8 cellular contexts compared by ENCODE assay signal in genomic region chr1:28553229-28553930, GRCh38. TPM values are rescaled to one million over a fixed set of nuclear protein-coding genes. Genes with fewer than 3 reads are reported as not detected.
DNase-seq lines count a peak whose midpoint lies in the region; ATAC-seq and TF ChIP-seq lines count a peak whose summit lies in the region.

No MANE protein-coding gene starts in this region.

- H3K27ac ChIP-seq in foreskin keratinocyte: peak overlapping the region; percentile 58

- no peaks in the 10 kb centered on the region for H3K9me3 Mint-ChIP-seq in activated naive CD4-positive, alpha-beta T cell treated with anti-CD3 and anti-CD28 coated beads, Interleukin-2, amount 10 ng/mL, durations not matched to agents 7 days and 5 days
- no peaks in the 10 kb centered on the region for H3K9me3 Mint-ChIP-seq in natural killer cell treated with Interleukin-12 subunit alpha and Interleukin-12 subunit beta and Interleukin-15 and Interleukin-18, amount 100 ng/mL, for 72 hours

- DNase-seq in activated gamma-delta T cell treated with anti-CD3 and anti-CD28 coated beads, Interleukin-2, amount 50 U/mL, for 16 hours (ENCODE audit: low read depth): peak; percentile 5
- no peak for DNase-seq in activated gamma-delta T cell treated with Interleukin-2 at 50 U/mL for 16 hours
- DNase-seq in HEK293T (ENCODE audit: extremely low spot score): peak; percentile 66
- DNase-seq in NCI-H1105 (lab: John Stamatoyannopoulos, UW): peak; percentile 50
- DNase-seq in activated naive CD4-positive, alpha-beta T cell treated with anti-CD3 and anti-CD28 coated beads, Interleukin-2, amount 10 ng/mL, durations not matched to agents 7 days and 5 days: peak; percentile 55
- DNase-seq in foreskin keratinocyte: peak; percentile 38 to 60
- no peak for DNase-seq in natural killer cell treated with Interleukin-12 subunit alpha and Interleukin-12 subunit beta and Interleukin-15 and Interleukin-18, amount 100 ng/mL, for 72 hours (ENCODE audit: low spot score)
- no peak for DNase-seq in central memory CD4-positive, alpha-beta T cell

- peaks cover 31% of the 10 kb centered on the region for H3K4me1 Mint-ChIP-seq in activated naive CD4-positive, alpha-beta T cell treated with anti-CD3 and anti-CD28 coated beads, Interleukin-2, amount 10 ng/mL, durations not matched to agents 7 days and 5 days
- peaks cover 15% of the 10 kb centered on the region in 2 donors for H3K4me1 Mint-ChIP-seq in natural killer cell treated with Interleukin-12 subunit alpha and Interleukin-12 subunit beta and Interleukin-15 and Interleukin-18, amount 100 ng/mL, for 72 hours (ENCODE audit: low read depth in 2 of 2)

- peaks cover 21% of the 10 kb centered on the region for H3K36me3 Mint-ChIP-seq in activated naive CD4-positive, alpha-beta T cell treated with anti-CD3 and anti-CD28 coated beads, Interleukin-2, amount 10 ng/mL, durations not matched to agents 7 days and 5 days
- no peaks in the 10 kb centered on the region for H3K36me3 Mint-ChIP-seq in natural killer cell treated with Interleukin-12 subunit alpha and Interleukin-12 subunit beta and Interleukin-15 and Interleukin-18, amount 100 ng/mL, for 72 hours

- CTCF ChIA-PET in HEK293T (lab: Yijun Ruan, JAX): interaction anchor here (0.7 kb wide), 1 partner anchor 28 kb away, joined by 3 read pairs; no protein-coding TSS in a partner anchor
- CTCF ChIA-PET in activated naive CD4-positive, alpha-beta T cell treated with anti-CD3 and anti-CD28 coated beads, Interleukin-2, amount 10 ng/mL, durations not matched to agents 7 days and 5 days (lab: Charles Lee): interaction anchor here (0.6 to 1.9 kb wide), 6 partner anchors 10 to 305 kb away, joined by 4 to 5 read pairs (median 4); no protein-coding TSS in a partner anchor

- H3K27me3 Mint-ChIP-seq in activated naive CD4-positive, alpha-beta T cell treated with anti-CD3 and anti-CD28 coated beads, Interleukin-2, amount 10 ng/mL, durations not matched to agents 7 days and 5 days: peaks cover 4% of the 10 kb centered on the region
- H3K27me3 Mint-ChIP-seq in natural killer cell treated with Interleukin-12 subunit alpha and Interleukin-12 subunit beta and Interleukin-15 and Interleukin-18, amount 100 ng/mL, for 72 hours: no peaks in the 10 kb centered on the region

- peak overlapping the region; percentile 91 for H3K4me3 Mint-ChIP-seq in activated naive CD4-positive, alpha-beta T cell treated with anti-CD3 and anti-CD28 coated beads, Interleukin-2, amount 10 ng/mL, durations not matched to agents 7 days and 5 days
- peak overlapping the region; percentile 93 for H3K4me3 Mint-ChIP-seq in natural killer cell treated with Interleukin-12 subunit alpha and Interleukin-12 subunit beta and Interleukin-15 and Interleukin-18, amount 100 ng/mL, for 72 hours

- H3K27ac Mint-ChIP-seq in activated naive CD4-positive, alpha-beta T cell treated with anti-CD3 and anti-CD28 coated beads, Interleukin-2, amount 10 ng/mL, durations not matched to agents 7 days and 5 days: peak overlapping the region; percentile 94
- peak overlapping the region; percentile 88 to 95 for H3K27ac Mint-ChIP-seq in natural killer cell treated with Interleukin-12 subunit alpha and Interleukin-12 subunit beta and Interleukin-15 and Interleukin-18, amount 100 ng/mL, for 72 hours

- POLR2A ChIA-PET in HEK293T (lab: Yijun Ruan, JAX): interaction anchor here (0.6 to 6.4 kb wide), 14 partner anchors 11 to 303 kb away, joined by 3 to 92 read pairs (median 4); partner anchors contain the start of genes RCC1 and YTHDF2

- no peaks in the 10 kb centered on the region for H3K27me3 ChIP-seq in foreskin keratinocyte

- no peak for TF ChIP-seq CTCF in foreskin keratinocyte (conservative IDR thresholded peaks at IDR 0.05)

- H3K4me1 ChIP-seq in foreskin keratinocyte: no peaks in the 10 kb centered on the region

- peak; percentile 38 for ATAC-seq in foreskin keratinocyte
- ATAC-seq in natural killer cell treated with Interleukin-12 subunit alpha and Interleukin-12 subunit beta and Interleukin-15 and Interleukin-18, amount 100 ng/mL, for 72 hours: peak; percentile 29 to 50

TF ChIP-seq in HEK293T, 16 proteins besides CTCF, POLR2A, EP300 and RAD21:
- TF ChIP-seq ARNT (IDR thresholded peaks at IDR 0.05): no peak
- peak; percentile 58; the same call in 1 of the 2 replicates for TF ChIP-seq TARDBP (IDR thresholded peaks at IDR 0.05)

RNA-seq across cellular contexts. Expression of gene TRNAU1AP, which starts 0.5 kb away (rescaled TPM):
- total RNA-seq in foreskin keratinocyte: 27.2 and 27.6 TPM in 2 replicates
- 45.4 and 47.9 TPM in 2 replicates for polyA plus RNA-seq in foreskin keratinocyte
- 10 to 100 TPM; 43.1 to 44.3 TPM for total RNA-seq in natural killer cell treated with Interleukin-12 subunit alpha and Interleukin-12 subunit beta and Interleukin-15 and Interleukin-18, amount 100 ng/mL, for 72 hours

RNA-seq across cellular contexts. Expression of gene RAB42, which starts 38.7 kb away (rescaled TPM):
- total RNA-seq in foreskin keratinocyte: 0.95 and 1.5 TPM in 2 replicates
- 0.74 and 1.2 TPM in 2 replicates for polyA plus RNA-seq in foreskin keratinocyte
- not detected for total RNA-seq in natural killer cell treated with Interleukin-12 subunit alpha and Interleukin-12 subunit beta and Interleukin-15 and Interleukin-18, amount 100 ng/mL, for 72 hours

RNA-seq across cellular contexts. Expression of gene RCC1, which starts 47.5 kb away (rescaled TPM):
- 67.6 and 85.3 TPM in 2 replicates for total RNA-seq in foreskin keratinocyte
- polyA plus RNA-seq in foreskin keratinocyte: 58.5 and 77.3 TPM in 2 replicates
- 100 to 1,000 TPM in 1 of 2 donors, 10 to 100 TPM in 1; 57.1 to 153 TPM for total RNA-seq in natural killer cell treated with Interleukin-12 subunit alpha and Interleukin-12 subunit beta and Interleukin-15 and Interleukin-18, amount 100 ng/mL, for 72 hours

Comparison
In these comparisons a context has a peak if more than half of its experiments do, and no peak if none do; other contexts are left out.
1. DNase-seq: peak in activated gamma-delta T cell treated with anti-CD3 and anti-CD28 coated beads, Interleukin-2, amount 50 U/mL, for 16 hours (single experiment), HEK293T (single experiment), NCI-H1105 (single experiment), activated naive CD4-positive, alpha-beta T cell treated with anti-CD3 and anti-CD28 coated beads, Interleukin-2, amount 10 ng/mL, durations not matched to agents 7 days and 5 days (single experiment) and foreskin keratinocyte (2 of 2); none in activated gamma-delta T cell treated with Interleukin-2 at 50 U/mL for 16 hours (single experiment), natural killer cell treated with Interleukin-12 subunit alpha and Interleukin-12 subunit beta and Interleukin-15 and Interleukin-18, amount 100 ng/mL, for 72 hours (single experiment) and central memory CD4-positive, alpha-beta T cell (single experiment).